In the genomic region with DNA sequence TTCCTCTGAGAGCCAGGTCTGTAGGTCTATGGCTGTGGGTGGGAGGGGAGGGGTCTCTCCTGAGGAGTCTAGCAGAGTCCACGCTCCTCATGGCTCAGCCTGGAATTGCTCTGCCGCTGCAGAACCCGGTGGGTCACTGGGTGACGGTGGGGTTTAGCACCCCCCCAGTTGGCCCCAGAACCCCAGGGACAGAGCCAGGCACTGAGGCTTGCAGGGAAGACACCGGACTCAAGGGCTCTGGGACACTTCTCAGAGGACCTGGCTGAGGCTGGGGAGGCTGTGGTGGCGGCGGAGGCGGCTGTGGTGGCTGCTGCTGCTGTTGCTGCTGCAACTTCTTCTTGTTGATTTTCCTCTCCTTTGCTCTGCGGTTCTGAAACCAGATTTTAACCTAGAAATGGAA, we compare ENCODE assay signal across 28 cellular contexts. TPM values are rescaled to one million over a fixed set of nuclear protein-coding genes. Genes with fewer than 3 reads are reported as not detected.
"Had no signal": no experiment of that assay in that cellular context is flagged by ENCODE, and none has a peak within 500 bp of the region (broad histone marks: within the 10 kb centered on the region; RNA-seq: fewer than 3 reads in every experiment).

No MANE protein-coding gene starts in this region.

- H3K27ac ChIP-seq: ascending aorta, brain microvascular endothelial cell, esophagus squamous epithelium, gastrocnemius medialis, neural progenitor cell, prostate gland, VCaP had no signal

- H3K9me3 Mint-ChIP-seq: activated CD4-positive, alpha-beta T cell treated with anti-CD3 and anti-CD28 coated beads, Interleukin-2, amount 10 ng/mL, durations not matched to agents 7 days and 5 days; activated CD8-positive, alpha-beta T cell treated with anti-CD3 and anti-CD28 coated beads for 36 hours; activated naive CD4-positive, alpha-beta T cell treated with anti-CD3 and anti-CD28 coated beads, Interleukin-2, amount 50 U/mL, for 72 hours; naive thymus-derived CD4-positive, alpha-beta T cell; neural progenitor cell had no signal

- H3K36me3 Mint-ChIP-seq: activated CD8-positive, alpha-beta memory T cell treated with anti-CD3 and anti-CD28 coated beads, Interleukin-2, amount 10 ng/mL, durations not matched to agents 7 days and 5 days; activated naive CD4-positive, alpha-beta T cell treated with anti-CD3 and anti-CD28 coated beads, Interleukin-2, amount 50 U/mL, for 72 hours; naive thymus-derived CD4-positive, alpha-beta T cell; neural progenitor cell had no signal

- H3K27ac Mint-ChIP-seq: activated CD8-positive, alpha-beta memory T cell treated with anti-CD3 and anti-CD28 coated beads, Interleukin-2, amount 10 ng/mL, durations not matched to agents 7 days and 5 days; activated CD8-positive, alpha-beta T cell treated with anti-CD3 and anti-CD28 coated beads for 36 hours; activated naive CD4-positive, alpha-beta T cell treated with anti-CD3 and anti-CD28 coated beads, Interleukin-2, amount 50 U/mL, for 72 hours; naive thymus-derived CD4-positive, alpha-beta T cell; neural progenitor cell had no signal

- ATAC-seq: activated CD4-positive, CD25-positive, alpha-beta regulatory T cell treated with anti-CD3 and anti-CD28 coated beads, Interleukin-2, amount 50 U/mL, for 24 hours; activated CD8-positive, alpha-beta memory T cell treated with anti-CD3 and anti-CD28 coated beads, Interleukin-2, amount 10 ng/mL, durations not matched to agents 7 days and 5 days; activated CD8-positive, alpha-beta T cell treated with anti-CD3 and anti-CD28 coated beads for 36 hours; activated naive CD4-positive, alpha-beta T cell treated with anti-CD3 and anti-CD28 coated beads, Interleukin-2, amount 50 U/mL, for 72 hours; gastrocnemius medialis; left cardiac atrium; naive thymus-derived CD4-positive, alpha-beta T cell; stimulated activated naive CD8-positive, alpha-beta T cell treated with anti-CD3 and anti-CD28 coated beads, Interleukin-15, Interleukin-2, amounts not matched to agents 100 U/mL and 50 U/mL, for 24 hours had no signal

- H3K9me3 ChIP-seq: ascending aorta, esophagus squamous epithelium, gastrocnemius medialis, prostate gland had no signal

- H3K36me3 ChIP-seq: ascending aorta, brain microvascular endothelial cell, esophagus squamous epithelium, gastrocnemius medialis, neural progenitor cell, prostate gland had no signal

- H2AFZ ChIP-seq: neural progenitor cell had no signal

- H3K9ac ChIP-seq: neural progenitor cell had no signal

- H3K4me3 Mint-ChIP-seq: activated CD4-positive, alpha-beta T cell treated with anti-CD3 and anti-CD28 coated beads, Interleukin-2, amount 10 ng/mL, durations not matched to agents 7 days and 5 days; activated CD8-positive, alpha-beta memory T cell treated with anti-CD3 and anti-CD28 coated beads, Interleukin-2, amount 10 ng/mL, durations not matched to agents 7 days and 5 days; activated CD8-positive, alpha-beta T cell treated with anti-CD3 and anti-CD28 coated beads for 36 hours; neural progenitor cell had no signal

- DNase-seq: activated CD4-positive, alpha-beta T cell treated with anti-CD3 and anti-CD28 coated beads, Interleukin-2, amount 10 ng/mL, durations not matched to agents 7 days and 5 days; activated CD8-positive, alpha-beta memory T cell treated with anti-CD3 and anti-CD28 coated beads, Interleukin-2, amount 10 ng/mL, durations not matched to agents 7 days and 5 days; activated CD8-positive, alpha-beta T cell treated with anti-CD3 and anti-CD28 coated beads for 36 hours; activated gamma-delta T cell treated with Interleukin-2 at 50 U/mL for 16 hours; activated T-cell treated with anti-CD3 and anti-CD28 coated beads for 4 hours; brain microvascular endothelial cell; central memory CD4-positive, alpha-beta T cell; esophagus squamous epithelium; gastrocnemius medialis; hypothalamus; left cardiac atrium; naive thymus-derived CD4-positive, alpha-beta T cell; stimulated activated CD4-positive, alpha-beta T cell treated with anti-CD3 and anti-CD28 coated beads, Interleukin-12 subunit alpha, Interleukin-12 subunit beta, amount 100 ng/mL, for 4 hours; stimulated activated CD4-positive, alpha-beta T cell treated with anti-CD3 and anti-CD28 coated beads, Interleukin-4, amount 100 ng/mL, for 4 hours; stimulated activated naive CD8-positive, alpha-beta T cell treated with anti-CD3 and anti-CD28 coated beads, Interleukin-15, Interleukin-2, amounts not matched to agents 100 U/mL and 50 U/mL, for 24 hours had no signal

- H3K4me2 ChIP-seq: neural progenitor cell had no signal

- H3K4me3 ChIP-seq: ascending aorta, esophagus squamous epithelium, gastrocnemius medialis, neural progenitor cell, prostate gland had no signal

RNA-seq across cellular contexts. Expression of gene CDX2, which starts 6.1 kb away (rescaled TPM):
- total RNA-seq: activated CD4-positive, alpha-beta T cell treated with anti-CD3 and anti-CD28 coated beads, Interleukin-2, amount 10 ng/mL, durations not matched to agents 7 days and 5 days; activated CD8-positive, alpha-beta memory T cell treated with anti-CD3 and anti-CD28 coated beads, Interleukin-2, amount 10 ng/mL, durations not matched to agents 7 days and 5 days; activated CD8-positive, alpha-beta T cell treated with anti-CD3 and anti-CD28 coated beads for 36 hours; activated naive CD4-positive, alpha-beta T cell treated with anti-CD3 and anti-CD28 coated beads, Interleukin-2, amount 50 U/mL, for 72 hours; ascending aorta; dermis microvascular lymphatic vessel endothelial cell; esophagus squamous epithelium; left cardiac atrium; liver; mononuclear cell; naive thymus-derived CD4-positive, alpha-beta T cell; osteoblast; subcutaneous adipose tissue; T-helper 2 cell treated with Interferon-gamma antibody and Interleukin-4, amounts not matched to agents 100 ng/mL and 5 ng/mL, for 36 hours; urinary bladder had no signal
- polyA plus RNA-seq: liver; naive thymus-derived CD4-positive, alpha-beta T cell; urinary bladder had no signal

RNA-seq across cellular contexts. Expression of gene URAD, which starts 25.5 kb away (rescaled TPM):
- total RNA-seq: activated CD4-positive, alpha-beta T cell treated with anti-CD3 and anti-CD28 coated beads, Interleukin-2, amount 10 ng/mL, durations not matched to agents 7 days and 5 days; activated CD8-positive, alpha-beta memory T cell treated with anti-CD3 and anti-CD28 coated beads, Interleukin-2, amount 10 ng/mL, durations not matched to agents 7 days and 5 days; activated CD8-positive, alpha-beta T cell treated with anti-CD3 and anti-CD28 coated beads for 36 hours; activated naive CD4-positive, alpha-beta T cell treated with anti-CD3 and anti-CD28 coated beads, Interleukin-2, amount 50 U/mL, for 72 hours; ascending aorta; dermis microvascular lymphatic vessel endothelial cell; esophagus squamous epithelium; gastrocnemius medialis; left cardiac atrium; liver; mononuclear cell; naive thymus-derived CD4-positive, alpha-beta T cell; osteoblast; prostate gland; T-helper 2 cell treated with Interferon-gamma antibody and Interleukin-4, amounts not matched to agents 100 ng/mL and 5 ng/mL, for 36 hours; urinary bladder had no signal
- polyA plus RNA-seq: liver; naive thymus-derived CD4-positive, alpha-beta T cell; urinary bladder had no signal

RNA-seq across cellular contexts. Expression of gene PDX1, which starts 43.2 kb away (rescaled TPM):
- total RNA-seq: activated CD4-positive, alpha-beta T cell treated with anti-CD3 and anti-CD28 coated beads, Interleukin-2, amount 10 ng/mL, durations not matched to agents 7 days and 5 days; activated CD8-positive, alpha-beta memory T cell treated with anti-CD3 and anti-CD28 coated beads, Interleukin-2, amount 10 ng/mL, durations not matched to agents 7 days and 5 days; activated CD8-positive, alpha-beta T cell treated with anti-CD3 and anti-CD28 coated beads for 36 hours; activated naive CD4-positive, alpha-beta T cell treated with anti-CD3 and anti-CD28 coated beads, Interleukin-2, amount 50 U/mL, for 72 hours; ascending aorta; dermis microvascular lymphatic vessel endothelial cell; esophagus squamous epithelium; gastrocnemius medialis; left cardiac atrium; mononuclear cell; naive thymus-derived CD4-positive, alpha-beta T cell; osteoblast; prostate gland; subcutaneous adipose tissue; T-helper 2 cell treated with Interferon-gamma antibody and Interleukin-4, amounts not matched to agents 100 ng/mL and 5 ng/mL, for 36 hours; urinary bladder had no signal
- polyA plus RNA-seq: naive thymus-derived CD4-positive, alpha-beta T cell; urinary bladder had no signal
